Comparison of ENCODE assay signal across 14 cellular contexts in genomic region chr2:180523629-180524340, GRCh38.
A peak's percentile ranks its signal among the peaks of the same experiment; 100 is the strongest.
DNase-seq lines count a peak whose midpoint lies in the region; ATAC-seq and TF ChIP-seq lines count a peak whose summit lies in the region.
"Had no signal": no experiment of that assay in that cellular context is flagged by ENCODE, and none has a peak within 500 bp of the region (broad histone marks: within the 10 kb centered on the region; RNA-seq: fewer than 3 reads in every experiment).

No MANE protein-coding gene starts in this region.

- H3K27ac ChIP-seq in right atrium auricular region (no peak overlapping the region), SJSA1 (peak overlapping the region; percentile 90)

- no peaks in the 10 kb centered on the region for H3K27me3 ChIP-seq in right atrium auricular region
- no peaks in the 10 kb centered on the region for H3K27me3 ChIP-seq in SJSA1 (replicated peaks)
- H3K27me3 ChIP-seq: stomach had no signal

- TF ChIP-seq CTCF in right atrium auricular region (IDR thresholded peaks at IDR 0.05), result no peak
- TF ChIP-seq CTCF in fibroblast of villous mesenchyme (IDR thresholded peaks at IDR 0.05; ENCODE audit: insufficient read depth, low read depth, low read length), result no peak

- H3K9me3 ChIP-seq in right atrium auricular region (no peaks in the 10 kb centered on the region), SJSA1 (replicated peaks) (no peaks in the 10 kb centered on the region)
- H3K9me3 ChIP-seq: stomach had no signal

- H3K4me1 ChIP-seq in right atrium auricular region (no peaks in the 10 kb centered on the region), SJSA1 (replicated peaks) (peaks cover 52% of the 10 kb centered on the region)

- no peaks in the 10 kb centered on the region for H3K36me3 ChIP-seq in right atrium auricular region
- H3K36me3 ChIP-seq in SJSA1, result no peaks in the 10 kb centered on the region
- H3K36me3 ChIP-seq: stomach had no signal

- DNase-seq in left ventricle myocardium superior (no peak), right atrium auricular region (ENCODE audit: low spot score) (no peak), SJSA1 (ENCODE audit: low read depth in 1 of 2, low spot score in 2 of 2) (peak; percentile 58 to 67), fibroblast of villous mesenchyme (ENCODE audit: low read depth) (peak; percentile 84), COLO668 (lab: John Stamatoyannopoulos, UW; ENCODE audit: unreplicated experiment) (no peak), superior temporal gyrus (ENCODE audit: extremely low spot score) (no peak), SIG-M5 (lab: John Stamatoyannopoulos, UW) (no peak)
- no peak for DNase-seq in activated effector memory CD4-positive, alpha-beta T cell treated with anti-CD3 and anti-CD28 coated beads, Interleukin-2, amount 50 U/mL, for 16 hours
- DNase-seq: activated CD4-positive, alpha-beta T cell treated with anti-CD3 and anti-CD28 coated beads, Interleukin-2, amount 10 ng/mL, durations not matched to agents 7 days and 5 days; activated naive CD4-positive, alpha-beta T cell treated with anti-CD3 and anti-CD28 coated beads, Interleukin-2, amount 50 U/mL, for 16 hours; effector CD8-positive, alpha-beta T cell; NCI-H2107; stomach had no signal

- H3K4me3 ChIP-seq in right atrium auricular region (no peak overlapping the region), SJSA1 (no peak overlapping the region), fibroblast of villous mesenchyme (ENCODE audit: low read depth, low read length) (no peak overlapping the region)
- H3K4me3 ChIP-seq: stomach had no signal

- intact Hi-C loops in left ventricle myocardium superior (cut with micrococcal nuclease), result no loop called here

- peak; percentile 29 for ATAC-seq in left ventricle myocardium superior
- ATAC-seq: HepG2 had no signal

Comparison
In these comparisons a context has a peak if more than half of its experiments do, and no peak if none do; other contexts are left out.
1. DNase-seq: peak in SJSA1 (2 of 2) and fibroblast of villous mesenchyme (single experiment); none in left ventricle myocardium superior (single experiment), right atrium auricular region (single experiment), activated effector memory CD4-positive, alpha-beta T cell treated with anti-CD3 and anti-CD28 coated beads, Interleukin-2, amount 50 U/mL, for 16 hours (single experiment), COLO668 (single experiment), superior temporal gyrus (single experiment) and SIG-M5 (single experiment).